Comparison of ENCODE assay signal across 21 cellular contexts in the genomic region with DNA sequence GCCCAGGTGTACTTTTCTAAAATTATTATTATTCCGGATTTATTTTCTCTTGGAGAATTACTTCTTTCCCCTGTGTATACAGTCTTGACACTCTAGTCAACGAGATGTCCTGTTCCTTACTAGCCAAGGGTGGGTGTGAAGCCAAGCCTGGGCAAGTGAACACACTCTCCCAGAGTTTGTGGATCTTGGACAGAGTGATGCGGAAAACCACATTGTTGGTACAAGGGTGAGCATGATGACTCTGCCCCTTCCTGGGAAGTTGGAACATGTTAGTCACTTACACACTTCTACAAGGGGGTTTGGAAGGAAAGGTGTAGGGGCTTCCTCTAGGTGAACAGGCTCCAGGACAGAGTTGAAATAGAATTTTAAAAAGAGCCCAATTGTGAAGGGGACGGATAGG. TPM values are rescaled to one million over a fixed set of nuclear protein-coding genes. Genes with fewer than 3 reads are reported as not detected.
DNase-seq lines count a peak whose midpoint lies in the region; ATAC-seq, FAIRE-seq and TF ChIP-seq lines count a peak whose summit lies in the region.
"Had no signal": no experiment of that assay in that cellular context is flagged by ENCODE, and none has a peak within 500 bp of the region (broad histone marks: within the 10 kb centered on the region; RNA-seq: fewer than 3 reads in every experiment).

No MANE protein-coding gene starts in this region.

- intact Hi-C loops in MCF 10A (cut with micrococcal nuclease) (loop anchor here (5.0 kb wide), 3 partner anchors 255 to 915 kb away; partner anchors contain the start of gene RCOR3), breast epithelium (cut with DNase I; ENCODE audit: low total_unique reads) (no loop called here), testis (cut with DNase I; ENCODE audit: low total_unique reads) (no loop called here)

- TF ChIP-seq POLR2A in breast epithelium (IDR thresholded peaks at IDR 0.05) (no peak), testis (IDR thresholded peaks at IDR 0.05) (no peak)

- FAIRE-seq in bronchial epithelial cell (lab: Jason Lieb, UNC), result no peak

- TF ChIP-seq CTCF in MCF 10A (IDR thresholded peaks at IDR 0.05; ENCODE audit: unreplicated experiment) (no peak), breast epithelium (IDR thresholded peaks at IDR 0.05) (no peak), bronchial epithelial cell (IDR thresholded peaks at IDR 0.05; ENCODE audit: insufficient read depth, low read length, severe bottlenecking) (no peak), kidney epithelial cell (IDR thresholded peaks at IDR 0.05; ENCODE audit: insufficient read depth, low read length, poor library complexity, severe bottlenecking) (no peak), thoracic aorta (IDR thresholded peaks at IDR 0.05) (no peak), testis (IDR thresholded peaks at IDR 0.05) (no peak)

- POLR2A ChIA-PET in MCF 10A (lab: Yijun Ruan, JAX), result interaction anchor here (0.6 to 4.9 kb wide), 4 partner anchors 20 to 189 kb away, joined by 3 to 27 read pairs (median 4); partner anchors contain the start of gene RD3

- H3K9me3 ChIP-seq in breast epithelium, result no peaks in the 10 kb centered on the region
- H3K9me3 ChIP-seq in thoracic aorta, result no peaks in the 10 kb centered on the region
- no peaks in the 10 kb centered on the region for H3K9me3 ChIP-seq in testis
- H3K9me3 ChIP-seq: BE2C, uterus had no signal

- peak overlapping the region; percentile 16 for H3K27ac Mint-ChIP-seq in MCF 10A (ENCODE audit: low read depth, unreplicated experiment)
- H3K27ac Mint-ChIP-seq: activated naive CD8-positive, alpha-beta T cell treated with anti-CD3 and anti-CD28 coated beads, Interleukin-2, amount 10 ng/mL, durations not matched to agents 7 days and 5 days had no signal

- peaks cover 32% of the 10 kb centered on the region for H3K4me1 Mint-ChIP-seq in MCF 10A (ENCODE audit: insufficient read depth, unreplicated experiment)

- no peaks in the 10 kb centered on the region for H3K9me3 Mint-ChIP-seq in MCF 10A (ENCODE audit: unreplicated experiment)
- H3K9me3 Mint-ChIP-seq: activated naive CD8-positive, alpha-beta T cell treated with anti-CD3 and anti-CD28 coated beads, Interleukin-2, amount 10 ng/mL, durations not matched to agents 7 days and 5 days had no signal

- H3K4me3 ChIP-seq in breast epithelium (no peak overlapping the region), bronchial epithelial cell (ENCODE audit: low read depth, low read length) (no peak overlapping the region), kidney epithelial cell (ENCODE audit: low read depth, low read length) (no peak overlapping the region), thoracic aorta (no peak overlapping the region), testis (no peak overlapping the region)
- H3K4me3 ChIP-seq: uterus had no signal

- no peaks in the 10 kb centered on the region for H3K27me3 Mint-ChIP-seq in MCF 10A (ENCODE audit: insufficient read depth, unreplicated experiment)

- DNase-seq in MCF 10A (ENCODE audit: unreplicated experiment) (peak; percentile 96), breast epithelium (ENCODE audit: low spot score in 2 of 2) (no peak), bronchial epithelial cell (ENCODE audit: low read depth) (peak; percentile 96), kidney epithelial cell (ENCODE audit: low read depth) (peak; percentile 63), thoracic aorta (ENCODE audit: low spot score) (no peak), testis (no peak), NCI-H1436 treated with DMSO at 0.1 percent for 48 hours (lab: John Stamatoyannopoulos, UW) (no peak), 8988T (no peak)
- DNase-seq: activated CD4-positive, alpha-beta T cell treated with anti-CD3 and anti-CD28 coated beads for 4 hours; activated naive CD8-positive, alpha-beta T cell treated with anti-CD3 and anti-CD28 coated beads, Interleukin-2, amount 10 ng/mL, durations not matched to agents 7 days and 5 days; BE2C; caudate nucleus; COR-L47; SHP77 treated with DMSO at 0.1 percent for 48 hours; stimulated activated CD4-positive, alpha-beta T cell treated with anti-CD3 and anti-CD28 coated beads, Interleukin-4, amount 100 ng/mL, for 24 hours; T-helper 1 cell; uterus had no signal

- H3K27me3 ChIP-seq in breast epithelium (no peaks in the 10 kb centered on the region), bronchial epithelial cell (ENCODE audit: control insufficient read depth, insufficient read depth, low read length) (no peaks in the 10 kb centered on the region), kidney epithelial cell (ENCODE audit: control insufficient read depth, insufficient read depth, low read length) (no peaks in the 10 kb centered on the region), thoracic aorta (replicated peaks; ENCODE audit: insufficient read depth) (no peaks in the 10 kb centered on the region), testis (no peaks in the 10 kb centered on the region)
- H3K27me3 ChIP-seq: BE2C, uterus had no signal

- H3K4me1 ChIP-seq in breast epithelium (no peaks in the 10 kb centered on the region), thoracic aorta (ENCODE audit: control insufficient read depth in 1 of 2, low read depth in 2 of 2) (peaks cover 21 to 30% of the 10 kb centered on the region in 2 donors), testis (no peaks in the 10 kb centered on the region)
- H3K4me1 ChIP-seq: BE2C had no signal

- no peak overlapping the region for H3K4me3 Mint-ChIP-seq in MCF 10A (ENCODE audit: unreplicated experiment)
- H3K4me3 Mint-ChIP-seq: activated naive CD8-positive, alpha-beta T cell treated with anti-CD3 and anti-CD28 coated beads, Interleukin-2, amount 10 ng/mL, durations not matched to agents 7 days and 5 days had no signal

- ATAC-seq in thoracic aorta (ENCODE audit: insufficient number of reproducible peaks, low FRiP score, low read depth), result peak; percentile 84
- ATAC-seq: esophagus mucosa had no signal

- 63 to 66% methylated on average over 4 of the region's 4 CpGs for WGBS in testis, 2 donors

- CTCF ChIA-PET in MCF 10A (lab: Yijun Ruan, JAX), result interaction anchor here (0.6 to 24.4 kb wide), 22 partner anchors 9 to 1636 kb away, joined by 3 to 682 read pairs (median 10); partner anchors contain the start of genes RD3 and TRAF5

- no peak overlapping the region for H3K27ac ChIP-seq in breast epithelium
- peak overlapping the region in 1 of 2 donors; percentile 45 for H3K27ac ChIP-seq in thoracic aorta
- no peak overlapping the region for H3K27ac ChIP-seq in testis
- H3K27ac ChIP-seq: 22Rv1, uterus had no signal

- no TSS peak for BruUV-seq in MCF 10A (replicated peaks; lab: Mats Ljungman, UMichigan)

- H3K36me3 Mint-ChIP-seq in MCF 10A (ENCODE audit: insufficient read depth, unreplicated experiment), result no peaks in the 10 kb centered on the region
- H3K36me3 Mint-ChIP-seq: activated naive CD8-positive, alpha-beta T cell treated with anti-CD3 and anti-CD28 coated beads, Interleukin-2, amount 10 ng/mL, durations not matched to agents 7 days and 5 days had no signal

- no peaks in the 10 kb centered on the region for H3K36me3 ChIP-seq in breast epithelium
- no peaks in the 10 kb centered on the region for H3K36me3 ChIP-seq in bronchial epithelial cell (ENCODE audit: control insufficient read depth, insufficient read depth, low read length)
- no peaks in the 10 kb centered on the region for H3K36me3 ChIP-seq in kidney epithelial cell (ENCODE audit: control insufficient read depth, insufficient read depth, low read length)
- no peaks in the 10 kb centered on the region for H3K36me3 ChIP-seq in thoracic aorta
- H3K36me3 ChIP-seq in testis (ENCODE audit: low read depth, missing control alignments), result no peaks in the 10 kb centered on the region
- H3K36me3 ChIP-seq: BE2C, uterus had no signal

RNA-seq across cellular contexts. Expression of gene RD3, which starts 20.0 kb away (rescaled TPM):
- total RNA-seq in MCF 10A (2022) (not detected in 2 replicates), breast epithelium (under 1 TPM in 2 of 3 donors, not detected in 1; 0.15 to 0.32 TPM), bronchial epithelial cell (not detected in 2 replicates), kidney epithelial cell (not detected in 2 replicates), thoracic aorta (under 1 TPM in 1 of 2 donors, not detected in 1; 0.41 TPM), testis (under 1 TPM in 1 of 2 donors, not detected in 1; 0.19 TPM)
- polyA plus RNA-seq in testis (ENCODE audit: insufficient read depth, low read depth, low replicate concordance), result not detected
- total RNA-seq: activated naive CD8-positive, alpha-beta T cell treated with anti-CD3 and anti-CD28 coated beads, Interleukin-2, amount 10 ng/mL, durations not matched to agents 7 days and 5 days; esophagus mucosa; liver; OCI-LY7 had no signal
- polyA plus RNA-seq: liver had no signal

Comparison
In these comparisons a context has a peak if more than half of its experiments do, and no peak if none do; other contexts are left out.
1. DNase-seq: peak in MCF 10A (single experiment), bronchial epithelial cell (single experiment) and kidney epithelial cell (single experiment); none in breast epithelium (0 of 2), thoracic aorta (single experiment), testis (single experiment), NCI-H1436 treated with DMSO at 0.1 percent for 48 hours (single experiment) and 8988T (single experiment).